In the genomic region with DNA sequence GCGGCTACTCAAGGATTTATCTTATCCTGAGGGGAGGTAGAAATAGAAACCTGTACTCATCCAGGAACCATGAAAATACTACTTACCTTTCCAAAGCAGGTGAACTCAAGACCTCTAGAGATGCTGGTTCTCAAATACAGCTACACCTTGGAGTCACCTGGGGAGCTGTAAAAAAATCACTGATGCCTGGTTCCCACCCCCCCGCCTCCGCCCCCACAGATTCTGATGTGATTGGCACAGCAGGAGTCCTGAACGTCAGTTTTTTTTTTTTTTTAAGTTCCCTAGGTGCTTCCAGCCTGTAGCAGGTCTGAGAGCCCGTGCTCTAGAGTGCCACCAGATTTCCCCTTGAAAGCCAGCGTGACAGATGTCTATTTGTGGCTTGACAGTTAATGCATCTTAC, we compare ENCODE assay signal across 19 cellular contexts.
A peak's percentile ranks its signal among the peaks of the same experiment; 100 is the strongest.
DNase-seq lines count a peak whose midpoint lies in the region; ATAC-seq and TF ChIP-seq lines count a peak whose summit lies in the region.
"Had no signal": no experiment of that assay in that cellular context is flagged by ENCODE, and none has a peak within 500 bp of the region (broad histone marks: within the 10 kb centered on the region; RNA-seq: fewer than 3 reads in every experiment).

No MANE protein-coding gene starts in this region.

- ATAC-seq in HG03571 (IDR thresholded peaks at IDR 0.05; ENCODE audit: unreplicated experiment) = no peak
- no peak for ATAC-seq in HG03159 (IDR thresholded peaks at IDR 0.05; ENCODE audit: unreplicated experiment)
- ATAC-seq: activated CD8-positive, alpha-beta memory T cell treated with anti-CD3 and anti-CD28 coated beads, Interleukin-2, amount 10 ng/mL, durations not matched to agents 7 days and 5 days; activated naive CD4-positive, alpha-beta T cell treated with anti-CD3 and anti-CD28 coated beads, Interleukin-2, amount 50 U/mL, for 72 hours; sciatic nerve; T-helper 17 cell had no signal

- TF ChIP-seq CTCF in WERI-Rb-1 (IDR thresholded peaks at IDR 0.05; ENCODE audit: low read depth, low read length) = no peak
- no peak for TF ChIP-seq CTCF in GM10248 (IDR thresholded peaks at IDR 0.05; ENCODE audit: control extremely low read depth, extremely low read depth, low read depth, missing control alignments)

- peak overlapping the region; percentile 15 for H3K27ac ChIP-seq in WERI-Rb-1
- H3K27ac ChIP-seq: hepatocyte, left ventricle myocardium inferior, transverse colon had no signal

- POLR2A ChIA-PET in GM10248 (lab: Yijun Ruan, JAX) = no interaction called here

- H3K4me3 ChIP-seq in WERI-Rb-1 (ENCODE audit: low read depth, low read length) = no peak overlapping the region
- H3K4me3 ChIP-seq: hepatocyte, left ventricle myocardium inferior, transverse colon had no signal

- H3K36me3 ChIP-seq in WERI-Rb-1 = no peaks in the 10 kb centered on the region
- H3K36me3 ChIP-seq: BE2C, left ventricle myocardium inferior, transverse colon had no signal

- CTCF ChIA-PET in GM10248 (lab: Yijun Ruan, JAX) = no interaction called here

- H3K9me3 ChIP-seq in WERI-Rb-1 (ENCODE audit: severe bottlenecking) = no peaks in the 10 kb centered on the region
- H3K9me3 ChIP-seq: BE2C, left ventricle myocardium inferior, transverse colon had no signal

- H3K27me3 ChIP-seq in WERI-Rb-1 (ENCODE audit: insufficient read depth, low read depth, severe bottlenecking) = no peaks in the 10 kb centered on the region
- H3K27me3 ChIP-seq: BE2C, hepatocyte, transverse colon had no signal

- DNase-seq in COLO668 (lab: John Stamatoyannopoulos, UW; ENCODE audit: unreplicated experiment) (peak; percentile 32), NCI-H1105 treated with DMSO at 0.1 percent for 48 hours (lab: John Stamatoyannopoulos, UW) (peak; percentile 98), NCI-H2171 treated with DMSO at 0.1 percent for 48 hours (lab: John Stamatoyannopoulos, UW) (peak; percentile 82), WERI-Rb-1 (peak; percentile 47), anterior cingulate cortex (lab: John Stamatoyannopoulos, UW) (no peak), GM10248 (ENCODE audit: extremely low spot score) (no peak)
- DNase-seq: activated CD4-positive, alpha-beta T cell treated with anti-CD3 and anti-CD28 coated beads, Interleukin-2, amount 10 ng/mL, durations not matched to agents 7 days and 5 days; activated CD8-positive, alpha-beta memory T cell treated with anti-CD3 and anti-CD28 coated beads, Interleukin-2, amount 10 ng/mL, durations not matched to agents 7 days and 5 days; BE2C; HCEC 1CT; left ventricle myocardium inferior; stimulated activated CD8-positive, alpha-beta memory T cell treated with anti-CD3 and anti-CD28 coated beads, Interleukin-4, amount 100 ng/mL, for 48 hours; T-helper 17 cell; transverse colon had no signal

Comparison
In these comparisons a context has a peak if more than half of its experiments do, and no peak if none do; other contexts are left out.
1. DNase-seq: peak in COLO668 (single experiment), NCI-H1105 treated with DMSO at 0.1 percent for 48 hours (single experiment), NCI-H2171 treated with DMSO at 0.1 percent for 48 hours (single experiment) and WERI-Rb-1 (single experiment); none in anterior cingulate cortex (0 of 58) and GM10248 (single experiment).